ENCODE assay signal across 24 cellular contexts in genomic region chr16:63850979-63851378, GRCh38.
"Had no signal": no experiment of that assay in that cellular context is flagged by ENCODE, and none has a peak within 500 bp of the region (broad histone marks: within the 10 kb centered on the region; RNA-seq: fewer than 3 reads in every experiment).

No MANE protein-coding gene starts in this region.

- DNase-seq: colonic mucosa; cortex of kidney; dermis blood vessel endothelial cell; dorsolateral prefrontal cortex; effector CD4-positive, alpha-beta T cell; effector CD8-positive, alpha-beta T cell; effector memory CD4-positive, alpha-beta T cell; effector memory CD8-positive, alpha-beta T cell; endodermal cell; erythroblast; esophagus squamous epithelium; foreskin fibroblast; foreskin keratinocyte; foreskin melanocyte; gastrocnemius medialis; glutamatergic neuron; head of caudate nucleus; heart left ventricle; heart right ventricle had no signal

- H3K36me3 ChIP-seq: colonic mucosa, esophagus muscularis mucosa, esophagus squamous epithelium, gastrocnemius medialis, gastroesophageal sphincter, heart left ventricle, heart right ventricle had no signal

- H3K4me1 ChIP-seq: colonic mucosa, esophagus muscularis mucosa, esophagus squamous epithelium, foreskin keratinocyte, gastrocnemius medialis, gastroesophageal sphincter had no signal

- ATAC-seq: effector memory CD8-positive, alpha-beta T cell; esophagus mucosa; foreskin keratinocyte; gastrocnemius medialis; gastroesophageal sphincter had no signal

- H3K9me3 ChIP-seq: colonic mucosa, esophagus muscularis mucosa, esophagus squamous epithelium, gastrocnemius medialis, gastroesophageal sphincter, heart left ventricle, heart right ventricle had no signal

- H3K4me3 ChIP-seq: colonic mucosa, coronary artery, dorsolateral prefrontal cortex, esophagus muscularis mucosa, esophagus squamous epithelium, gastrocnemius medialis, gastroesophageal sphincter, heart left ventricle, heart right ventricle had no signal

- H3K27ac ChIP-seq: colonic mucosa, coronary artery, dorsolateral prefrontal cortex, epithelial cell of prostate, esophagus muscularis mucosa, esophagus squamous epithelium, foreskin keratinocyte, gastrocnemius medialis, gastroesophageal sphincter, heart left ventricle, heart right ventricle had no signal

- H3K27me3 ChIP-seq: colonic mucosa, dorsolateral prefrontal cortex, esophagus muscularis mucosa, esophagus squamous epithelium, foreskin keratinocyte, gastrocnemius medialis, gastroesophageal sphincter, heart left ventricle, heart right ventricle had no signal
